ENCODE assay signal across 11 cellular contexts in the genomic region with DNA sequence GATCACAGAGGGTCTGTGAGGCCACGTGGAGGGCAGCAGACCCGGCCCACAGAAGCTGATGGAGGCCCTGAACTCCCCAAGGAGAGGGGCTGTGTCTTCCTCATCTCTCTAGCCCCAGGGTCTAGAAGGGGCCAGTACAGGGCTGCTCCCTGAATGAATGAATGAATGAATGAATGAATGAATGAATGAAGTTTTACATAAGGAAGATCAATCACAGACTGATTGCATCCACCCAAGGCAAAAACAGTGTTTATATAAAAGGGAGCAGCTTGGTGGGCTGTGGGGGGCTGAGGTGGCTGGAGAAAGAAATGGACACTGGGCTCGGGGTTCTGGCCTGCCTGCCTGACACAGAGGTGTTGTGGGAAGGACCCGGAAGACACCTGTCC. TPM values are rescaled to one million over a fixed set of nuclear protein-coding genes. Genes with fewer than 3 reads are reported as not detected.
"Had no signal": no experiment of that assay in that cellular context is flagged by ENCODE, and none has a peak within 500 bp of the region (broad histone marks: within the 10 kb centered on the region; RNA-seq: fewer than 3 reads in every experiment).

No MANE protein-coding gene starts in this region.

- FAIRE-seq: H1, H54 had no signal

- H3K4me3 ChIP-seq: GM23338 had no signal

- DNase-seq: H9, HCEC 1CT, HFFc6, IMR-90, KBM-7 had no signal

- H3K27ac ChIP-seq: HL-60, KMS-11 had no signal

- H2AFZ ChIP-seq: GM23338 had no signal

- H3K9ac ChIP-seq: KMS-11 had no signal

- ATAC-seq: GM23338 had no signal

- H3K4me2 ChIP-seq: GM23338, KMS-11 had no signal

RNA-seq across cellular contexts. Expression of a gene that starts 14.4 kb away (rescaled TPM):
- total RNA-seq: H1, H9, HFFc6, HT1080, IMR-90 had no signal
- polyA plus RNA-seq: GM23338, IMR-90 had no signal

RNA-seq across cellular contexts. Expression of a gene that starts 14.4 kb away (rescaled TPM):
- total RNA-seq: GM23338, H9, HFFc6, HT1080, IMR-90 had no signal
- polyA plus RNA-seq: IMR-90 had no signal
